15 cellular contexts compared by ENCODE assay signal in genomic region chr18:13440277-13441248, GRCh38.
DNase-seq lines count a peak whose midpoint lies in the region; ATAC-seq, FAIRE-seq and TF ChIP-seq lines count a peak whose summit lies in the region.
"Had no signal": no experiment of that assay in that cellular context is flagged by ENCODE, and none has a peak within 500 bp of the region (broad histone marks: within the 10 kb centered on the region; RNA-seq: fewer than 3 reads in every experiment).

No MANE protein-coding gene starts in this region.

- H3K27ac Mint-ChIP-seq in activated T-cell treated with anti-CD3 and anti-CD28 coated beads, Interleukin-2, amount 50 U/mL, for 24 hours, result peak overlapping the region; percentile 56
- H3K27ac Mint-ChIP-seq in activated T-cell treated with anti-CD3 and anti-CD28 coated beads, Interleukin-2, amount 50 U/mL, for 72 hours, result no peak overlapping the region
- H3K27ac Mint-ChIP-seq: activated naive CD4-positive, alpha-beta T cell treated with anti-CD3 and anti-CD28 coated beads, Interleukin-2, amount 50 U/mL, for 24 hours had no signal

- no peak for ATAC-seq in activated T-cell treated with anti-CD3 and anti-CD28 coated beads, Interleukin-2, amount 50 U/mL, for 72 hours (replicated peaks in 1 of 2)

- no peak overlapping the region for H3K4me3 ChIP-seq in choroid plexus epithelial cell (ENCODE audit: low read depth, low read length)

- peak; percentile 23 for FAIRE-seq in urothelium cell line (lab: Jason Lieb, UNC)
- FAIRE-seq: bronchial epithelial cell, keratinocyte had no signal

- peak; percentile 46 for TF ChIP-seq CTCF in choroid plexus epithelial cell (conservative IDR thresholded peaks at IDR 0.05; ENCODE audit: low read depth, low read length)

- H3K9me3 Mint-ChIP-seq in activated T-cell treated with anti-CD3 and anti-CD28 coated beads, Interleukin-2, amount 50 U/mL, for 24 hours, result no peaks in the 10 kb centered on the region
- H3K9me3 Mint-ChIP-seq in activated T-cell treated with anti-CD3 and anti-CD28 coated beads, Interleukin-2, amount 50 U/mL, for 72 hours, result no peaks in the 10 kb centered on the region
- H3K9me3 Mint-ChIP-seq: activated naive CD4-positive, alpha-beta T cell treated with anti-CD3 and anti-CD28 coated beads, Interleukin-2, amount 50 U/mL, for 24 hours; H9; neural crest cell had no signal

- H3K36me3 Mint-ChIP-seq in activated T-cell treated with anti-CD3 and anti-CD28 coated beads, Interleukin-2, amount 50 U/mL, for 24 hours (ENCODE audit: low read depth), result peaks cover 17% of the 10 kb centered on the region
- no peaks in the 10 kb centered on the region for H3K36me3 Mint-ChIP-seq in activated T-cell treated with anti-CD3 and anti-CD28 coated beads, Interleukin-2, amount 50 U/mL, for 72 hours (ENCODE audit: insufficient read depth in 2 of 2)

- DNase-seq in activated T-cell treated with anti-CD3 and anti-CD28 coated beads, Interleukin-2, amount 50 U/mL, for 24 hours, result peak; percentile 19
- DNase-seq in activated T-cell treated with anti-CD3 and anti-CD28 coated beads, Interleukin-2, amount 50 U/mL, for 72 hours, result no peak
- DNase-seq in NCI-H146 treated with DMSO at 0.1 percent for 48 hours (lab: John Stamatoyannopoulos, UW; ENCODE audit: unreplicated experiment), result peak; percentile 36
- peak; percentile 72 for DNase-seq in choroid plexus epithelial cell (ENCODE audit: low read depth)
- DNase-seq in urothelium cell line (ENCODE audit: low spot score), result no peak
- no peak for DNase-seq in iPS-NIHi7 (ENCODE audit: extremely low spot score)
- no peak for DNase-seq in Ammon's horn (ENCODE audit: low spot score)
- DNase-seq in NCI-H1092 (lab: John Stamatoyannopoulos, UW), result no peak
- DNase-seq: activated CD4-positive, CD25-positive, alpha-beta regulatory T cell treated with anti-CD3 and anti-CD28 coated beads, Interleukin-2, amount 50 U/mL, for 72 hours; H9; NCI-H2029 had no signal

- H3K27me3 Mint-ChIP-seq in activated T-cell treated with anti-CD3 and anti-CD28 coated beads, Interleukin-2, amount 50 U/mL, for 24 hours, result no peaks in the 10 kb centered on the region
- H3K27me3 Mint-ChIP-seq in activated T-cell treated with anti-CD3 and anti-CD28 coated beads, Interleukin-2, amount 50 U/mL, for 72 hours (ENCODE audit: low read depth), result no peaks in the 10 kb centered on the region
- H3K27me3 Mint-ChIP-seq: activated naive CD4-positive, alpha-beta T cell treated with anti-CD3 and anti-CD28 coated beads, Interleukin-2, amount 50 U/mL, for 24 hours had no signal

- no peak overlapping the region for H3K4me3 Mint-ChIP-seq in activated T-cell treated with anti-CD3 and anti-CD28 coated beads, Interleukin-2, amount 50 U/mL, for 24 hours
- no peak overlapping the region for H3K4me3 Mint-ChIP-seq in activated T-cell treated with anti-CD3 and anti-CD28 coated beads, Interleukin-2, amount 50 U/mL, for 72 hours
- H3K4me3 Mint-ChIP-seq: activated naive CD4-positive, alpha-beta T cell treated with anti-CD3 and anti-CD28 coated beads, Interleukin-2, amount 50 U/mL, for 24 hours; H9; neural crest cell had no signal

- peaks cover 58% of the 10 kb centered on the region for H3K4me1 Mint-ChIP-seq in activated T-cell treated with anti-CD3 and anti-CD28 coated beads, Interleukin-2, amount 50 U/mL, for 24 hours (ENCODE audit: low read depth)
- H3K4me1 Mint-ChIP-seq in activated T-cell treated with anti-CD3 and anti-CD28 coated beads, Interleukin-2, amount 50 U/mL, for 72 hours (ENCODE audit: low read depth), result peaks cover 58% of the 10 kb centered on the region

Comparison
In these comparisons a context has a peak if more than half of its experiments do, and no peak if none do; other contexts are left out.
1. DNase-seq: peak in activated T-cell treated with anti-CD3 and anti-CD28 coated beads, Interleukin-2, amount 50 U/mL, for 24 hours (single experiment), NCI-H146 treated with DMSO at 0.1 percent for 48 hours (single experiment) and choroid plexus epithelial cell (single experiment); none in activated T-cell treated with anti-CD3 and anti-CD28 coated beads, Interleukin-2, amount 50 U/mL, for 72 hours (0 of 2), urothelium cell line (single experiment), iPS-NIHi7 (single experiment), Ammon's horn (single experiment) and NCI-H1092 (single experiment).